33 cellular contexts compared by ENCODE assay signal in genomic region chr9:100406962-100407361, GRCh38.
"Had no signal": no experiment of that assay in that cellular context is flagged by ENCODE, and none has a peak within 500 bp of the region (broad histone marks: within the 10 kb centered on the region; RNA-seq: fewer than 3 reads in every experiment).

No MANE protein-coding gene starts in this region.

- H3K4me1 ChIP-seq: ascending aorta, breast epithelium had no signal

- H3K27me3 ChIP-seq: adrenal gland, ascending aorta, body of pancreas, brain microvascular endothelial cell, breast epithelium, cardiac muscle cell had no signal

- H3K4me3 ChIP-seq: adrenal gland, ascending aorta, body of pancreas, breast epithelium, cardiac muscle cell had no signal

- DNase-seq: activated effector memory CD4-positive, alpha-beta T cell treated with anti-CD3 and anti-CD28 coated beads, Interleukin-2, amount 50 U/mL, for 16 hours; activated effector memory CD4-positive, alpha-beta T cell treated with Interleukin-2 at 50 U/mL for 16 hours; activated gamma-delta T cell; activated gamma-delta T cell treated with Interleukin-2 at 50 U/mL for 16 hours; activated naive CD4-positive, alpha-beta T cell; activated naive CD4-positive, alpha-beta T cell treated with anti-CD3 and anti-CD28 coated beads for 36 hours; activated naive CD4-positive, alpha-beta T cell treated with anti-CD3 and anti-CD28 coated beads, Interleukin-2, amount 10 ng/mL, durations not matched to agents 7 days and 5 days; activated naive CD4-positive, alpha-beta T cell treated with anti-CD3 and anti-CD28 coated beads, Interleukin-2, amount 50 U/mL, for 16 hours; activated naive CD4-positive, alpha-beta T cell treated with Interleukin-2 at 50 U/mL for 16 hours; activated naive CD8-positive, alpha-beta T cell treated with anti-CD3 and anti-CD28 coated beads for 36 hours; activated naive CD8-positive, alpha-beta T cell treated with anti-CD3 and anti-CD28 coated beads, Interleukin-2, amount 10 ng/mL, durations not matched to agents 7 days and 5 days; activated naive CD8-positive, alpha-beta T cell treated with anti-CD3 and anti-CD28 coated beads, Interleukin-2, amount 50 U/mL, for 24 hours; activated T-cell treated with anti-CD3 and anti-CD28 coated beads, Interleukin-2, amount 50 U/mL, for 1 hour; activated T-cell treated with anti-CD3 and anti-CD28 coated beads, Interleukin-2, amount 50 U/mL, for 24 hours; activated T-cell treated with anti-CD3 and anti-CD28 coated beads, Interleukin-2, amount 50 U/mL, for 4 hours; activated T-cell treated with anti-CD3 and anti-CD28 coated beads, Interleukin-2, amount 50 U/mL, for 48 hours; activated T-cell treated with anti-CD3 and anti-CD28 coated beads, Interleukin-2, amount 50 U/mL, for 72 hours; adrenal gland; amniotic stem cell; amygdala; aorta; body of pancreas; brain microvascular endothelial cell; caudate nucleus; central memory CD4-positive, alpha-beta T cell; cerebellar nuclear complex had no signal

- H3K9me3 ChIP-seq: adrenal gland, ascending aorta, body of pancreas, breast epithelium had no signal

- FAIRE-seq: astrocyte, bronchial epithelial cell had no signal

- ATAC-seq: activated naive CD4-positive, alpha-beta T cell treated with anti-CD3 and anti-CD28 coated beads, Interleukin-2, amount 50 U/mL, for 72 hours; activated naive CD8-positive, alpha-beta T cell treated with anti-CD3 and anti-CD28 coated beads, Interleukin-2, amount 50 U/mL, for 24 hours; activated T-cell treated with anti-CD3 and anti-CD28 coated beads, Interleukin-2, amount 50 U/mL, for 4 hours; activated T-cell treated with anti-CD3 and anti-CD28 coated beads, Interleukin-2, amount 50 U/mL, for 72 hours; activated T-helper 17 cell treated with anti-CD3 and anti-CD28 coated beads, Interleukin-2, amount 50 U/mL, for 72 hours; body of pancreas had no signal

- H3K27ac ChIP-seq: adrenal gland, ascending aorta, body of pancreas, brain microvascular endothelial cell, breast epithelium, cardiac muscle cell had no signal

- H3K36me3 ChIP-seq: adrenal gland, ascending aorta, brain microvascular endothelial cell, breast epithelium, cardiac muscle cell had no signal
